Comparison of ENCODE assay signal across 21 cellular contexts in the genomic region with DNA sequence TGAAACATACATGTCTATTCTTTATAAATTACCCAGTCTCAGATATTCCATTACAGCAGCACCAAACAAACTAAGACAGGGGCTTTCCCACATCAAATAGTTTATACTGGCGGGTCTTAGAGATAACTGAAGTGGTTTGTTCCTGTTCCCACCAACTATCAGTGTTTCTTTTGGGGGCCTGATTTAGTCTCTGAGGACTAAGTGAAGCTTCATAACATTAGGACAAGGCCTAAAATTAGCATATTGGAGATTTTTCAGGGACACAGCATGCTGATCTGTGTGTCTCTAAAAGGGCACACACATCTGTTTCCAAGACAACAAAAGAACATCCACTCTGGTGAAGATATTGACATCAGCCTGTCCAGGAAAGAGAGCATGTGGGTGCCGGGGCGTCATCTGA.
"Had no signal": no experiment of that assay in that cellular context is flagged by ENCODE, and none has a peak within 500 bp of the region (broad histone marks: within the 10 kb centered on the region; RNA-seq: fewer than 3 reads in every experiment).

No MANE protein-coding gene starts in this region.

- DNase-seq: activated CD4-positive, alpha-beta T cell treated with anti-CD3 and anti-CD28 coated beads for 4 hours; activated CD8-positive, alpha-beta memory T cell treated with anti-CD3 and anti-CD28 coated beads, Interleukin-2, amount 10 ng/mL, durations not matched to agents 7 days and 5 days; activated effector memory CD4-positive, alpha-beta T cell treated with Interleukin-2 at 50 U/mL for 16 hours; activated naive CD4-positive, alpha-beta T cell; activated T-cell treated with anti-CD3 and anti-CD28 coated beads, Interleukin-2, amount 50 U/mL, for 24 hours; amygdala; MM.1S; NCI-H1105 treated with DMSO at 0.1 percent for 48 hours; NCI-H1436 treated with DMSO at 0.1 percent for 48 hours; NCI-H187; NCI-H2081; NCI-H446; NCI-H524; Peyer's patch; SHP77 treated with DMSO at 0.1 percent for 48 hours had no signal

- H3K4me1 Mint-ChIP-seq: activated CD8-positive, alpha-beta memory T cell treated with anti-CD3 and anti-CD28 coated beads, Interleukin-2, amount 10 ng/mL, durations not matched to agents 7 days and 5 days; activated naive CD4-positive, alpha-beta T cell treated with anti-CD3 and anti-CD28 coated beads, Interleukin-2, amount 50 U/mL, for 24 hours had no signal

- ATAC-seq: activated CD4-positive, CD25-positive, alpha-beta regulatory T cell treated with anti-CD3 and anti-CD28 coated beads, Interleukin-2, amount 50 U/mL, for 24 hours; activated CD8-positive, alpha-beta memory T cell treated with anti-CD3 and anti-CD28 coated beads, Interleukin-2, amount 10 ng/mL, durations not matched to agents 7 days and 5 days had no signal

- H3K27ac ChIP-seq: Peyer's patch, RWPE1 had no signal

- H3K9me3 Mint-ChIP-seq: activated naive CD4-positive, alpha-beta T cell treated with anti-CD3 and anti-CD28 coated beads, Interleukin-2, amount 50 U/mL, for 24 hours; activated T-cell treated with anti-CD3 and anti-CD28 coated beads, Interleukin-2, amount 50 U/mL, for 24 hours; activated T-helper 1 cell treated with anti-CD3 and anti-CD28 coated beads, Interleukin-12 subunit alpha, Interleukin-12 subunit beta, Interleukin-2, Interleukin-4 antibody, amounts not matched to agents 30 ng/mL and 10 ng/mL and 1 ng/mL, durations not matched to agents 14 hours and 24 hours and 36 hours; brain had no signal

- H3K4me3 ChIP-seq: Peyer's patch had no signal

- H3K27ac Mint-ChIP-seq: activated CD8-positive, alpha-beta memory T cell treated with anti-CD3 and anti-CD28 coated beads, Interleukin-2, amount 10 ng/mL, durations not matched to agents 7 days and 5 days; activated naive CD4-positive, alpha-beta T cell treated with anti-CD3 and anti-CD28 coated beads, Interleukin-2, amount 50 U/mL, for 24 hours; activated T-cell treated with anti-CD3 and anti-CD28 coated beads, Interleukin-2, amount 50 U/mL, for 24 hours; activated T-helper 1 cell treated with anti-CD3 and anti-CD28 coated beads, Interleukin-12 subunit alpha, Interleukin-12 subunit beta, Interleukin-2, Interleukin-4 antibody, amounts not matched to agents 30 ng/mL and 10 ng/mL and 1 ng/mL, durations not matched to agents 14 hours and 24 hours and 36 hours; brain; T-helper 1 cell treated with Interleukin-12 subunit alpha and Interleukin-12 subunit beta and Interleukin-4 antibody, amounts not matched to agents 30 μg/mL and 1 μg/mL, for 36 hours had no signal

- H3K4me3 Mint-ChIP-seq: activated CD8-positive, alpha-beta memory T cell treated with anti-CD3 and anti-CD28 coated beads, Interleukin-2, amount 10 ng/mL, durations not matched to agents 7 days and 5 days; activated naive CD4-positive, alpha-beta T cell treated with anti-CD3 and anti-CD28 coated beads, Interleukin-2, amount 50 U/mL, for 24 hours; activated T-cell treated with anti-CD3 and anti-CD28 coated beads, Interleukin-2, amount 50 U/mL, for 24 hours; activated T-helper 1 cell treated with anti-CD3 and anti-CD28 coated beads, Interleukin-12 subunit alpha, Interleukin-12 subunit beta, Interleukin-2, Interleukin-4 antibody, amounts not matched to agents 30 ng/mL and 10 ng/mL and 1 ng/mL, durations not matched to agents 14 hours and 24 hours and 36 hours; brain; T-helper 1 cell treated with Interleukin-12 subunit alpha and Interleukin-12 subunit beta and Interleukin-4 antibody, amounts not matched to agents 30 μg/mL and 1 μg/mL, for 36 hours had no signal

- H3K36me3 ChIP-seq: Peyer's patch had no signal

- H3K36me3 Mint-ChIP-seq: activated CD8-positive, alpha-beta memory T cell treated with anti-CD3 and anti-CD28 coated beads, Interleukin-2, amount 10 ng/mL, durations not matched to agents 7 days and 5 days; activated naive CD4-positive, alpha-beta T cell treated with anti-CD3 and anti-CD28 coated beads, Interleukin-2, amount 50 U/mL, for 24 hours; brain had no signal

- H3K27me3 Mint-ChIP-seq: activated CD8-positive, alpha-beta memory T cell treated with anti-CD3 and anti-CD28 coated beads, Interleukin-2, amount 10 ng/mL, durations not matched to agents 7 days and 5 days; activated T-cell treated with anti-CD3 and anti-CD28 coated beads, Interleukin-2, amount 50 U/mL, for 24 hours had no signal

- H3K9me3 ChIP-seq: Peyer's patch had no signal

- H3K4me1 ChIP-seq: Peyer's patch had no signal
